16 cellular contexts compared by ENCODE assay signal in the genomic region with DNA sequence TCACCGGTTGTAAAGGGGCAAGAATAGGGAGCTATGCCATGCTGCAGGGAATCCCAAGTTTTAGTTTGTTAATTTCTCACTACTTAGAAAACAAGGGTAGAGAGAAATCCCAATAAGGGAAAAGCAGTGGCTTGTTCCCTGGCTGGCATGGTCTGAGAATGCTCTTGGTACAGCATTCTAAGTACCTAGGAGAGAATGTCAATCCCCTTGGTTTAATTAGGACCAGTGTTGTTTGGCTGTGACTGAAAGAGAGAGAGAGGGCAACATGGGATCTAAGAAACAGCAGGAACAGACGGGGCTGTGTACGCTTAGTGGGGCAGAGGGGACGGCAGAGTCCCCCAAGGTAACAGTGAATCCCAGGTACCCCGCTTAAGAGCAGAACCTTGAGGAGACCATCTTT.
DNase-seq lines count a peak whose midpoint lies in the region; TF ChIP-seq lines count a peak whose summit lies in the region.
"Had no signal": no experiment of that assay in that cellular context is flagged by ENCODE, and none has a peak within 500 bp of the region (broad histone marks: within the 10 kb centered on the region; RNA-seq: fewer than 3 reads in every experiment).

No MANE protein-coding gene starts in this region.

- H3K9me3 Mint-ChIP-seq in glutamatergic neuron (ENCODE audit: unreplicated experiment) = no peaks in the 10 kb centered on the region
- H3K9me3 Mint-ChIP-seq: CD4-positive, alpha-beta T cell had no signal

- H3K9me3 ChIP-seq in OCI-LY1 (ENCODE audit: low read length) (peaks cover 21% of the 10 kb centered on the region), vagina (no peaks in the 10 kb centered on the region)
- H3K9me3 ChIP-seq: BE2C, HAP-1, SJCRH30 had no signal

- no peak overlapping the region for H3K9ac ChIP-seq in OCI-LY1 (ENCODE audit: low read length)

- H4K20me1 ChIP-seq in OCI-LY1 (ENCODE audit: insufficient read depth, low read length) = no peaks in the 10 kb centered on the region

- H3K27me3 Mint-ChIP-seq in glutamatergic neuron (ENCODE audit: unreplicated experiment) = no peaks in the 10 kb centered on the region
- H3K27me3 Mint-ChIP-seq: CD4-positive, alpha-beta T cell had no signal

- peak overlapping the region; percentile 87 for H2AFZ ChIP-seq in OCI-LY1 (ENCODE audit: low read length)
- H2AFZ ChIP-seq: PC-9 had no signal

- H3K79me2 ChIP-seq in OCI-LY1 (ENCODE audit: insufficient read depth, low read length) = no peaks in the 10 kb centered on the region

- no peak for TF ChIP-seq POLR2A in vagina (IDR thresholded peaks at IDR 0.05)

- H3K27ac Mint-ChIP-seq in glutamatergic neuron (ENCODE audit: unreplicated experiment) = peak overlapping the region; percentile 10
- H3K27ac Mint-ChIP-seq: CD4-positive, alpha-beta T cell had no signal

- H3K4me3 ChIP-seq in H7 (ENCODE audit: insufficient read depth, low read depth, low read length) = no peak overlapping the region
- H3K4me3 ChIP-seq in OCI-LY1 (ENCODE audit: low read depth, low read length, poor library complexity, severe bottlenecking) = no peak overlapping the region
- H3K4me3 ChIP-seq in vagina = no peak overlapping the region
- H3K4me3 ChIP-seq: HAP-1, PC-9, SJCRH30 had no signal

- peaks cover 22% of the 10 kb centered on the region for H3K4me1 ChIP-seq in OCI-LY1 (ENCODE audit: insufficient read depth, low read length, severe bottlenecking)
- H3K4me1 ChIP-seq in vagina = no peaks in the 10 kb centered on the region
- H3K4me1 ChIP-seq: BE2C, HAP-1, SJCRH30 had no signal

- H3K27ac ChIP-seq in OCI-LY1 (ENCODE audit: low read depth, low read length, poor library complexity, severe bottlenecking) (no peak overlapping the region), vagina (no peak overlapping the region)
- H3K27ac ChIP-seq: PC-9, SJCRH30 had no signal

- peaks cover 8% of the 10 kb centered on the region for H3F3A ChIP-seq in OCI-LY1 (ENCODE audit: insufficient read depth, low read length)

- TF ChIP-seq CTCF in OCI-LY1 (IDR thresholded peaks at IDR 0.05; ENCODE audit: low read length) (no peak), glutamatergic neuron (IDR thresholded peaks at IDR 0.05; ENCODE audit: partially characterized antibody, unreplicated experiment) (no peak), vagina (IDR thresholded peaks at IDR 0.05) (no peak)

- no peak overlapping the region for H3K4me3 Mint-ChIP-seq in glutamatergic neuron (ENCODE audit: unreplicated experiment)
- H3K4me3 Mint-ChIP-seq: CD4-positive, alpha-beta T cell had no signal

- peaks cover 18% of the 10 kb centered on the region for H3K4me1 Mint-ChIP-seq in glutamatergic neuron (ENCODE audit: low read depth, unreplicated experiment)

- H3K36me3 Mint-ChIP-seq in glutamatergic neuron (ENCODE audit: unreplicated experiment) = no peaks in the 10 kb centered on the region

- H3K27me3 ChIP-seq in H7 (ENCODE audit: control insufficient read depth, insufficient read depth, low read length) (no peaks in the 10 kb centered on the region), OCI-LY1 (ENCODE audit: insufficient read depth, low read length) (no peaks in the 10 kb centered on the region), vagina (no peaks in the 10 kb centered on the region)
- H3K27me3 ChIP-seq: BE2C, SJCRH30 had no signal

- no peaks in the 10 kb centered on the region for H3K9me2 ChIP-seq in OCI-LY1 (ENCODE audit: low read depth, low read length)

- intact Hi-C loops in vagina (cut with DNase I) = no loop called here

- H3K36me3 ChIP-seq in H7 (replicated peaks; ENCODE audit: control insufficient read depth, insufficient read depth, low read length) (no peaks in the 10 kb centered on the region), OCI-LY1 (ENCODE audit: insufficient read depth, low read length) (0 out of 2 replicates have a peak, but pooled peaks cover 5% of the 10 kb centered on the region), vagina (no peaks in the 10 kb centered on the region)
- H3K36me3 ChIP-seq: BE2C, HAP-1, SJCRH30 had no signal

- peak; percentile 8 for DNase-seq in H7
- DNase-seq in glutamatergic neuron = no peak
- DNase-seq in putamen (ENCODE audit: low spot score) = peak; percentile 46
- DNase-seq in NCI-H510A treated with DMSO at 0.1 percent for 48 hours (lab: John Stamatoyannopoulos, UW) = no peak
- DNase-seq in ureter (ENCODE audit: low spot score) = no peak
- DNase-seq in vagina (ENCODE audit: extremely low spot score in 2 of 2) = no peak
- DNase-seq: BE2C; Calu3; CD4-positive, alpha-beta T cell; DMS53; NCI-H1105; NCI-H187; PC-9; SJCRH30 had no signal

- H3K4me2 ChIP-seq in OCI-LY1 (ENCODE audit: low read length) = no peak overlapping the region
- H3K4me2 ChIP-seq: PC-9 had no signal

Comparison
In these comparisons a context has a peak if more than half of its experiments do, and no peak if none do; other contexts are left out.
1. DNase-seq: peak in H7 (single experiment) and putamen (single experiment); none in glutamatergic neuron (single experiment), NCI-H510A treated with DMSO at 0.1 percent for 48 hours (single experiment), ureter (single experiment) and vagina (0 of 2).